1 cellular context compared by ENCODE assay signal in the genomic region with DNA sequence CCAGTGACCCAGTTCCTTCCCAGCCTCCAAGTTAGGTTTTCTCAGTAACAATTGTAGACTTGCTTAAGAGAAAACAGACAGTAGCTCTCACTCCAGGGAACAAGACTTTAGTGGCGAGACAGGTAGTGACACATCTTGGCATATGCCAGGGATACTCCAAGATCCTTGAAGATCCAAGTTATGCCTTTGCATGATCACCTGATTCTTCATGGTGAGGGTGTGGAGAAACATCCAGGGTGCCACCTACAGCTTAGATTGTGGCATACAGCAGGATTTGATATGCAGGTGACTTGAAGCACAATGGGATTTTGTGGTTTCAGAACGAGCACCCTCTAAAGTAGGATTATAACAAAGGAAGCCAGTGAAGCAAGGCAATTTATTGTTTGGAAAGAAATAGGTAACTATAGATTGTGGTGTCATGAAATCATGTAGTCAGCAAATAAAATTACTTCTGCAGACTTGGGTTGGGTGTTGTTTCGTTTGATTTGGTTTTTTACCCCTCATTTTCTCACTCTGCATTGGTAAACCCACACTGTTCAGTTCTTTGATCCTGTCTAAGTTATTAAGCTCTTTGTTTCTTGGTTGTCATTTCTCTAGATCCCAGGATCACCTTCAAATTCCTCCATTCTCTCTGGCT.
TF ChIP-seq lines count a peak whose summit lies in the region.

No MANE protein-coding gene starts in this region.

TF ChIP-seq in IMR-90, 13 proteins besides CTCF, POLR2A, EP300 and RAD21:
- TF ChIP-seq BHLHE40 (IDR thresholded peaks at IDR 0.05; ENCODE audit: low read depth, low read length): no peak
- peak; percentile 59 for TF ChIP-seq MAFK (IDR thresholded peaks at IDR 0.05; ENCODE audit: low read depth, low read length)
